In genomic region chr1:233294991-233295774, GRCh38 we compare ENCODE assay signal across 7 cellular contexts. TPM values are rescaled to one million over a fixed set of nuclear protein-coding genes. Genes with fewer than 3 reads are reported as not detected.
DNase-seq lines count a peak whose midpoint lies in the region; ATAC-seq and TF ChIP-seq lines count a peak whose summit lies in the region.

PCNX2 (minus strand) TSS chr1:233295725; CDS start chr1:233295478, 247 bp downstream.

- peak; percentile 77 for DNase-seq in NCI-H146 treated with DMSO at 0.1 percent for 48 hours (lab: John Stamatoyannopoulos, UW; ENCODE audit: unreplicated experiment)
- DNase-seq in cardiac fibroblast (ENCODE audit: low read depth in 2 of 2), result peak; percentile 56 to 67
- DNase-seq in kidney epithelial cell (ENCODE audit: low read depth), result peak; percentile 50
- DNase-seq in stimulated activated CD4-positive, alpha-beta T cell treated with anti-CD3 and anti-CD28 coated beads, Interleukin-1b, Interleukin-23, amount 100 ng/mL, for 4 hours (ENCODE audit: low read depth in 2 of 2), result peak; percentile 37 to 64

- H3K27ac ChIP-seq in VCaP, result peak within 1 kb of the TSS; percentile 76

- TF ChIP-seq CTCF in VCaP (conservative IDR thresholded peaks at IDR 0.05), result no peak
- no peak for TF ChIP-seq CTCF in cardiac fibroblast (IDR thresholded peaks at IDR 0.05; ENCODE audit: low read depth, low read length)
- no peak for TF ChIP-seq CTCF in kidney epithelial cell (IDR thresholded peaks at IDR 0.05; ENCODE audit: insufficient read depth, low read length, poor library complexity, severe bottlenecking)

- no peaks in the 10 kb centered on the region for H3K36me3 ChIP-seq in kidney epithelial cell (ENCODE audit: control insufficient read depth, insufficient read depth, low read length)

- H3K27me3 ChIP-seq in kidney epithelial cell (ENCODE audit: control insufficient read depth, insufficient read depth, low read length), result no peaks in the 10 kb centered on the region

- H3K4me3 ChIP-seq in cardiac fibroblast (replicated peaks in 1 of 2; ENCODE audit: low read depth in 2 of 2, low read length in 2 of 2), result peak within 1 kb of the TSS; percentile 91 to 98
- H3K4me3 ChIP-seq in kidney epithelial cell (ENCODE audit: low read depth, low read length), result peak within 1 kb of the TSS; percentile 75

- ATAC-seq in GM18511 (IDR thresholded peaks at IDR 0.05; ENCODE audit: unreplicated experiment) (peak; percentile 95), HG02870 (IDR thresholded peaks at IDR 0.05; ENCODE audit: unreplicated experiment) (peak; percentile 92)

RNA-seq across cellular contexts. Expression of gene PCNX2, which starts in this region (rescaled TPM):
- 26.4 and 29.5 TPM in 2 replicates for total RNA-seq in kidney epithelial cell

Comparison
In these comparisons a context has a peak if more than half of its experiments do, and no peak if none do; other contexts are left out.
1. Peak in every context shown above with its lines: DNase-seq, ATAC-seq, H3K4me3 ChIP-seq and H3K27ac ChIP-seq.